ENCODE assay signal across 18 cellular contexts in genomic region chr2:15241208-15241607, GRCh38.
DNase-seq lines count a peak whose midpoint lies in the region; ATAC-seq and TF ChIP-seq lines count a peak whose summit lies in the region.
"Had no signal": no experiment of that assay in that cellular context is flagged by ENCODE, and none has a peak within 500 bp of the region (broad histone marks: within the 10 kb centered on the region; RNA-seq: fewer than 3 reads in every experiment).

No MANE protein-coding gene starts in this region.

- DNase-seq in PC-3 (peak; percentile 27), endothelial cell (ENCODE audit: low spot score) (no peak), inferior parietal cortex (ENCODE audit: extremely low spot score) (peak; percentile 15), superior temporal gyrus (ENCODE audit: extremely low spot score) (peak; percentile 53), DMS114 treated with DMSO at 0.1 percent for 48 hours (lab: John Stamatoyannopoulos, UW; ENCODE audit: unreplicated experiment) (no peak), NCI-H1694 (lab: John Stamatoyannopoulos, UW) (no peak)
- DNase-seq: ACHN; Caco-2; CD4-positive, CD25-positive, alpha-beta regulatory T cell; GM23248; HCEC 1CT; NCI-H187 treated with DMSO at 0.1 percent for 48 hours; NCI-H345; NK-92 treated with Interleukin-12 subunit alpha and Interleukin-12 subunit beta, amount 100 ng/mL, for 24 hours; SHP77 treated with DMSO at 0.1 percent for 48 hours had no signal

- H3K4me3 ChIP-seq in PC-3 (ENCODE audit: low read length): no peak overlapping the region
- H3K4me3 ChIP-seq: GM23248 had no signal

- H3K4me3 Mint-ChIP-seq in endothelial cell (ENCODE audit: unreplicated experiment): no peak overlapping the region
- H3K4me3 Mint-ChIP-seq: B cell; CD4-positive, CD25-positive, alpha-beta regulatory T cell had no signal

- no peak overlapping the region for H3K4me2 ChIP-seq in PC-3 (ENCODE audit: low read length)

- no peaks in the 10 kb centered on the region for H3K9me3 Mint-ChIP-seq in endothelial cell (ENCODE audit: unreplicated experiment)
- H3K9me3 Mint-ChIP-seq: CD4-positive, CD25-positive, alpha-beta regulatory T cell had no signal

- no peak overlapping the region for H3K27ac ChIP-seq in PC-3 (ENCODE audit: low read length)
- H3K27ac ChIP-seq: GM23248, HL-60 had no signal

- H2AFZ ChIP-seq in PC-3 (ENCODE audit: low read length): no peak overlapping the region
- H2AFZ ChIP-seq: GM23248 had no signal

- BruUV-seq in PC-3 (replicated peaks; lab: Mats Ljungman, UMichigan): no TSS peak

- no peak overlapping the region for H3K9ac ChIP-seq in PC-3 (ENCODE audit: low read length)
- H3K9ac ChIP-seq: GM23248 had no signal

- TF ChIP-seq CTCF in PC-3 (conservative IDR thresholded peaks at IDR 0.05; ENCODE audit: low read depth, low read length): no peak
- TF ChIP-seq CTCF in endothelial cell (IDR thresholded peaks at IDR 0.05; ENCODE audit: unreplicated experiment): no peak

- peaks cover 18% of the 10 kb centered on the region for H3K4me1 Mint-ChIP-seq in endothelial cell (ENCODE audit: unreplicated experiment)
- H3K4me1 Mint-ChIP-seq: B cell had no signal

- intact Hi-C loops in PC-3 (cut with micrococcal nuclease): no loop called here

- no peaks in the 10 kb centered on the region for H3K9me2 ChIP-seq in PC-3 (replicated peaks; ENCODE audit: low read length)

- H3K79me2 ChIP-seq in PC-3 (ENCODE audit: low read length): no peaks in the 10 kb centered on the region

- POLR2A ChIA-PET in PC-3 (lab: Charles Lee; ENCODE audit: unreplicated experiment): no interaction called here

- CTCF ChIA-PET in PC-3 (lab: Charles Lee): no interaction called here

- ATAC-seq in PC-3 (peak; percentile 65), GM21737 (IDR thresholded peaks at IDR 0.05; ENCODE audit: unreplicated experiment) (no peak)

- H3K9me3 ChIP-seq in PC-3 (ENCODE audit: low read length): no peaks in the 10 kb centered on the region
- H3K9me3 ChIP-seq: Caco-2 had no signal

- peaks cover 10% of the 10 kb centered on the region for H3K36me3 Mint-ChIP-seq in endothelial cell (ENCODE audit: low read depth, unreplicated experiment)

- no peaks in the 10 kb centered on the region for H3K36me3 ChIP-seq in PC-3 (ENCODE audit: low read depth, low read length)

- H3K27ac Mint-ChIP-seq in endothelial cell (ENCODE audit: unreplicated experiment): peak overlapping the region; percentile 85
- H3K27ac Mint-ChIP-seq: B cell had no signal

- H3F3A ChIP-seq in PC-3 (ENCODE audit: low read length, unreplicated experiment): no peaks in the 10 kb centered on the region

- H4K20me1 ChIP-seq in PC-3 (ENCODE audit: low read length): no peaks in the 10 kb centered on the region

- H3K27me3 ChIP-seq in PC-3 (ENCODE audit: low read length): no peaks in the 10 kb centered on the region

- H3K27me3 Mint-ChIP-seq in endothelial cell (ENCODE audit: unreplicated experiment): peaks cover 5% of the 10 kb centered on the region
- H3K27me3 Mint-ChIP-seq: B cell; CD4-positive, CD25-positive, alpha-beta regulatory T cell had no signal

- peaks cover 11% of the 10 kb centered on the region; the same call in 1 of the 2 replicates for H3K4me1 ChIP-seq in PC-3 (ENCODE audit: insufficient read depth, low read length)

Comparison
In these comparisons a context has a peak if more than half of its experiments do, and no peak if none do; other contexts are left out.
1. DNase-seq: peak in PC-3 (single experiment), inferior parietal cortex (single experiment) and superior temporal gyrus (single experiment); none in endothelial cell (single experiment), DMS114 treated with DMSO at 0.1 percent for 48 hours (single experiment) and NCI-H1694 (single experiment).